In genomic region chr16:1430759-1431496, GRCh38 we compare ENCODE assay signal across 1 cellular context.
TF ChIP-seq lines count a peak whose summit lies in the region.

Gene PERCC1 (plus strand): TSS chr16:1431078. CDS start chr16:1432594, 1,516 bp downstream.

TF ChIP-seq in HepG2, 621 proteins besides CTCF, POLR2A, EP300 and RAD21 (continued from another document and continues in another):
- TF ChIP-seq CSRNP2 (CRISPR knock-in tag; conservative IDR thresholded peaks at IDR 0.05; ENCODE audit: low read depth) (no peak), ZNF563 (CRISPR knock-in tag; IDR thresholded peaks at IDR 0.05) (peak; percentile 81; the same call in 1 of the 2 replicates), GMEB1 (CRISPR knock-in tag; IDR thresholded peaks at IDR 0.05; ENCODE audit: borderline replicate concordance) (peak; percentile 45; the same call in 1 of the 2 replicates), PCBP1 (IDR thresholded peaks at IDR 0.05; ENCODE audit: borderline replicate concordance, low read depth, low read length) (0 out of 2 replicates have a peak, but pooled peaks have one; percentile 77), ZFY (CRISPR knock-in tag; IDR thresholded peaks at IDR 0.05) (peak; percentile 64), HNF1A (IDR thresholded peaks at IDR 0.05; ENCODE audit: low read depth) (no peak), HNF1A (CRISPR knock-in tag; IDR thresholded peaks at IDR 0.05; ENCODE audit: borderline replicate concordance) (peak; percentile 80; the same call in 1 of the 2 replicates), ZNF670 (CRISPR knock-in tag; IDR thresholded peaks at IDR 0.05; ENCODE audit: borderline replicate concordance) (no peak), FOXC1 (CRISPR knock-in tag; IDR thresholded peaks at IDR 0.05; ENCODE audit: borderline replicate concordance) (no peak), ZNF205 (CRISPR knock-in tag; IDR thresholded peaks at IDR 0.05) (peak; percentile 68; the same call in 1 of the 2 replicates), HMGXB3 (CRISPR knock-in tag; IDR thresholded peaks at IDR 0.05; ENCODE audit: borderline replicate concordance) (peak; percentile 68; the same call in 1 of the 2 replicates), ATF7 (IDR thresholded peaks at IDR 0.05) (no peak), ATF7 (CRISPR knock-in tag; IDR thresholded peaks at IDR 0.05) (peak; percentile 29; the same call in 1 of the 2 replicates), TRIM22 (IDR thresholded peaks at IDR 0.05) (no peak), JDP2 (CRISPR knock-in tag; IDR thresholded peaks at IDR 0.05; ENCODE audit: borderline replicate concordance) (no peak), ETV6 (CRISPR knock-in tag; conservative IDR thresholded peaks at IDR 0.05) (peak; percentile 54; the same call in 1 of the 2 replicates), ZNF720 (CRISPR knock-in tag; IDR thresholded peaks at IDR 0.05) (no peak), TFE3 (CRISPR knock-in tag; IDR thresholded peaks at IDR 0.05) (peak; percentile 65; the same call in 1 of the 2 replicates), FOXO1 (CRISPR knock-in tag; IDR thresholded peaks at IDR 0.05) (peak; percentile 40; the same call in 1 of the 2 replicates), GATAD2A (CRISPR knock-in tag; IDR thresholded peaks at IDR 0.05) (peak; percentile 76), ZNF510 (CRISPR knock-in tag; IDR thresholded peaks at IDR 0.05; ENCODE audit: low read depth) (peak; percentile 66; the same call in 1 of the 2 replicates), ZNF350 (CRISPR knock-in tag; IDR thresholded peaks at IDR 0.05; ENCODE audit: borderline replicate concordance, low read depth) (peak; percentile 62), BATF2 (CRISPR knock-in tag; IDR thresholded peaks at IDR 0.05) (0 out of 2 replicates have a peak, but pooled peaks have one; percentile 32), ARID5B (CRISPR knock-in tag; IDR thresholded peaks at IDR 0.05) (peak; percentile 69; the same call in 1 of the 2 replicates), ZNF335 (CRISPR knock-in tag; IDR thresholded peaks at IDR 0.05) (peak; percentile 50; the same call in 1 of the 2 replicates), RFXAP (CRISPR knock-in tag; IDR thresholded peaks at IDR 0.05; ENCODE audit: borderline replicate concordance) (no peak; the same call in 1 of the 2 replicates), ZNF775 (CRISPR knock-in tag; IDR thresholded peaks at IDR 0.05; ENCODE audit: borderline replicate concordance) (no peak), POGZ (CRISPR knock-in tag; IDR thresholded peaks at IDR 0.05) (no peak), ZNF432 (CRISPR knock-in tag; IDR thresholded peaks at IDR 0.05; ENCODE audit: borderline replicate concordance) (no peak), HIVEP1 (CRISPR knock-in tag; IDR thresholded peaks at IDR 0.05) (no peak), ZNF724P (CRISPR knock-in tag; IDR thresholded peaks at IDR 0.05; ENCODE audit: borderline replicate concordance) (no peak), HMGA1 (CRISPR knock-in tag; conservative IDR thresholded peaks at IDR 0.05) (no peak), ZNF556 (CRISPR knock-in tag; IDR thresholded peaks at IDR 0.05; ENCODE audit: borderline replicate concordance) (peak; percentile 81), ZNF546 (CRISPR knock-in tag; conservative IDR thresholded peaks at IDR 0.05) (no peak), ZZZ3 (CRISPR knock-in tag; IDR thresholded peaks at IDR 0.05; ENCODE audit: borderline replicate concordance) (no peak), ZNF275 (CRISPR knock-in tag; IDR thresholded peaks at IDR 0.05; ENCODE audit: borderline replicate concordance) (no peak)
